ENCODE assay signal across 27 cellular contexts in genomic region chr5:86074297-86074696, GRCh38.
"Had no signal": no experiment of that assay in that cellular context is flagged by ENCODE, and none has a peak within 500 bp of the region (broad histone marks: within the 10 kb centered on the region; RNA-seq: fewer than 3 reads in every experiment).

No MANE protein-coding gene starts in this region.

- H3K36me3 ChIP-seq: neural progenitor cell, ovary, spleen, suprapubic skin, thoracic aorta, thyroid gland, tibial nerve, upper lobe of right lung, uterus had no signal

- H3K9me3 ChIP-seq: ovary, psoas muscle, suprapubic skin, thoracic aorta, thyroid gland, tibial nerve, upper lobe of right lung, uterus had no signal

- H2AFZ ChIP-seq: neural progenitor cell, parathyroid adenoma had no signal

- H3K4me3 ChIP-seq: neural progenitor cell, ovary, psoas muscle, skin epidermis, smooth muscle cell, spleen, suprapubic skin, thoracic aorta, thyroid gland, tibial nerve, upper lobe of right lung, uterus had no signal

- H3K4me2 ChIP-seq: neural progenitor cell, smooth muscle cell had no signal

- H3K4me1 ChIP-seq: neural progenitor cell, parathyroid adenoma, psoas muscle, spleen, suprapubic skin, thyroid gland, tibial nerve, upper lobe of right lung, uterus had no signal

- H3K27ac ChIP-seq: neural progenitor cell, ovary, parathyroid adenoma, psoas muscle, skin epidermis, spleen, suprapubic skin, thoracic aorta, thyroid gland, tibial nerve, upper lobe of right lung, uterus had no signal

- DNase-seq: naive thymus-derived CD4-positive, alpha-beta T cell; natural killer cell; occipital lobe; ovary; posterior cingulate gyrus; psoas muscle; right cardiac atrium; spleen; stimulated activated CD4-positive, alpha-beta T cell treated with anti-CD3 and anti-CD28 coated beads, Interleukin-12 subunit alpha, Interleukin-12 subunit beta, amount 100 ng/mL, for 4 hours; stimulated activated CD4-positive, alpha-beta T cell treated with anti-CD3 and anti-CD28 coated beads, Interleukin-1b, Interleukin-23, amount 100 ng/mL, for 48 hours; stimulated activated CD4-positive, alpha-beta T cell treated with anti-CD3 and anti-CD28 coated beads, Interleukin-4, amount 100 ng/mL, for 1 hour; stimulated activated CD4-positive, alpha-beta T cell treated with anti-CD3 and anti-CD28 coated beads, Interleukin-4, amount 100 ng/mL, for 4 hours; stimulated activated CD8-positive, alpha-beta memory T cell treated with anti-CD3 and anti-CD28 coated beads, Interleukin-4, amount 100 ng/mL, for 48 hours; stimulated activated naive CD4-positive, alpha-beta T cell; stimulated activated naive CD8-positive, alpha-beta T cell treated with anti-CD3 and anti-CD28 coated beads, Interleukin-15, amount 100 ng/mL, for 72 hours; stimulated activated naive CD8-positive, alpha-beta T cell treated with anti-CD3 and anti-CD28 coated beads, Interleukin-15, Interleukin-2, amounts not matched to agents 100 U/mL and 50 U/mL, for 24 hours; substantia nigra; thyroid gland; upper lobe of right lung; uterus had no signal

- H3K27me3 ChIP-seq: neural progenitor cell, ovary, spleen, suprapubic skin, thyroid gland, tibial nerve, upper lobe of right lung, uterus had no signal

- H3K9ac ChIP-seq: neural progenitor cell, parathyroid adenoma had no signal

- H3K79me2 ChIP-seq: parathyroid adenoma had no signal
